Comparison of ENCODE assay signal across 6 cellular contexts in the genomic region with DNA sequence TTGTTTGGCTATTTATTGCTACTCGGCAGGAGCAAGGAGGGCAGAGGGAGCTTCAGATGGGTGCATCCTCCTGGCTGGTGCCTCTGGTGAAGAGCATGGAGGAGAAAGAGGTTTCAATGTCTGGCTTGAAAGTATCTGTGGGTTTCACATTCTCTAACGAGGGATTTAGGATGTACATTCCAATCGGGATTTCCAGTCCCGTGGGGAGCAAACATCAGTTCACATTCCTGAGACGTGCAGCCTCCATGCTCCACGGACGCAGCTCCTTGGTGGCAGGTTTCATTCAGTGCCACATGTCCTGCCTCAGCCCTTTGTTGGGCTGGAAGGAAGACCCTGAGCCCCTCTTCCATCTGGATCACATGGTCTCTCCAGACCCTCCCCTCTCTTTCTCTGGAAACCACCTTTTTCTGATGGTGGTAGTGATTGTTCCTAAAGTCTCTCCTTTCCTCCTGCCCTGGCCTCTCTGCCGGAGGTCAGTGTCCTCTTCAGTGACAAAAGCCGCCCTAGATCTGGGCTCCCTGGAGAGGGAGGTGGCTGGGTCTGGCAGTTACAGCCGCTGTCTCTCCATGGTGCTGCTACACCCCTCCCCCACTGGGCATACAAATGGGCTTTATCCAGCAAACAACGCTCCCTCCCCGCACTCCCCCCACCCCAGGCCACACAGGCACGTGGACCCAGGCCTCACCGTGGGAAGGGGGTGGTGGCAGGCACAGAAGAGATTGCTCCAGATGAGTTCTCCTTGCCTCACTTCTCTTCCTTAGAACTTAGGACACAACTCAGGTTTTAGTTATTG. TPM values are rescaled to one million over a fixed set of nuclear protein-coding genes. Genes with fewer than 3 reads are reported as not detected.
A peak's percentile ranks its signal among the peaks of the same experiment; 100 is the strongest.
DNase-seq lines count a peak whose midpoint lies in the region; ATAC-seq and TF ChIP-seq lines count a peak whose summit lies in the region.

No MANE protein-coding gene starts in this region.

- POLR2A ChIA-PET in CD8-positive, alpha-beta T cell (lab: Charles Lee): interaction anchor here (1.0 to 2.0 kb wide), 3 partner anchors 11 to 107 kb away, joined by 4 read pairs; a partner anchor contains a TSS

- peaks cover 44% of the 10 kb centered on the region for H3K27me3 Mint-ChIP-seq in stimulated activated naive CD8-positive, alpha-beta T cell treated with anti-CD3 and anti-CD28 coated beads, Interleukin-15, amount 100 ng/mL, for 72 hours
- peaks cover 31% of the 10 kb centered on the region for H3K27me3 Mint-ChIP-seq in CD8-positive, alpha-beta T cell (ENCODE audit: low read depth)

- H3K4me3 Mint-ChIP-seq in stimulated activated naive CD8-positive, alpha-beta T cell treated with anti-CD3 and anti-CD28 coated beads, Interleukin-15, amount 100 ng/mL, for 72 hours: peak overlapping the region; percentile 49 to 79
- H3K4me3 Mint-ChIP-seq in CD8-positive, alpha-beta T cell: no peak overlapping the region

- no peak overlapping the region for H3K27ac Mint-ChIP-seq in stimulated activated naive CD8-positive, alpha-beta T cell treated with anti-CD3 and anti-CD28 coated beads, Interleukin-15, amount 100 ng/mL, for 72 hours
- H3K27ac Mint-ChIP-seq in CD8-positive, alpha-beta T cell: no peak overlapping the region

- H3K36me3 Mint-ChIP-seq in CD8-positive, alpha-beta T cell: no peaks in the 10 kb centered on the region

- peak in 1 of 2 donors; percentile 10 for DNase-seq in stimulated activated naive CD8-positive, alpha-beta T cell treated with anti-CD3 and anti-CD28 coated beads, Interleukin-15, amount 100 ng/mL, for 72 hours
- no peak for DNase-seq in stimulated activated naive CD8-positive, alpha-beta T cell treated with anti-CD3 and anti-CD28 coated beads, Interleukin-15, Interleukin-2, amounts not matched to agents 100 U/mL and 50 U/mL, for 24 hours
- DNase-seq in CD8-positive, alpha-beta T cell: no peak
- no peak for DNase-seq in kidney glomerular epithelial cell (lab: John Stamatoyannopoulos, UW)

- H3K9me3 ChIP-seq in iPS-18c (ENCODE audit: control insufficient read depth, insufficient read depth, low read length): no peaks in the 10 kb centered on the region
- no peaks in the 10 kb centered on the region for H3K9me3 ChIP-seq in CD8-positive, alpha-beta T cell (ENCODE audit: low read length)

- H3K27me3 ChIP-seq in CD8-positive, alpha-beta T cell (ENCODE audit: insufficient read depth, low read length): peaks cover 6% of the 10 kb centered on the region

- peaks cover 11% of the 10 kb centered on the region for H3K4me1 ChIP-seq in CD8-positive, alpha-beta T cell (ENCODE audit: insufficient read depth, low read length)

- H3K4me3 ChIP-seq in iPS-18c (ENCODE audit: insufficient read depth, low read depth, low read length): peak overlapping the region; percentile 64
- H3K4me3 ChIP-seq in CD8-positive, alpha-beta T cell (ENCODE audit: low read depth, low read length): no peak overlapping the region

- H3K9me3 Mint-ChIP-seq in stimulated activated naive CD8-positive, alpha-beta T cell treated with anti-CD3 and anti-CD28 coated beads, Interleukin-15, amount 100 ng/mL, for 72 hours: no peaks in the 10 kb centered on the region
- H3K9me3 Mint-ChIP-seq in CD8-positive, alpha-beta T cell: no peaks in the 10 kb centered on the region

- intact Hi-C loops in CD8-positive, alpha-beta T cell (cut with DNase I, micrococcal nuclease): loop anchor here (1.0 to 10.0 kb wide), 4 partner anchors 12 to 258 kb away; a partner anchor contains a TSS

- no peaks in the 10 kb centered on the region for H3K36me3 ChIP-seq in CD8-positive, alpha-beta T cell (ENCODE audit: insufficient read depth, low read length)

- CTCF ChIA-PET in CD8-positive, alpha-beta T cell (lab: Charles Lee): interaction anchor here (0.7 to 2.3 kb wide), 26 partner anchors 9 to 741 kb away, joined by 3 to 24 read pairs (median 4); a partner anchor contains a TSS

- no peak for TF ChIP-seq CTCF in CD8-positive, alpha-beta T cell (IDR thresholded peaks at IDR 0.05)

- ATAC-seq in stimulated activated naive CD8-positive, alpha-beta T cell treated with anti-CD3 and anti-CD28 coated beads, Interleukin-15, amount 100 ng/mL, for 72 hours: no peak
- ATAC-seq in stimulated activated naive CD8-positive, alpha-beta T cell treated with anti-CD3 and anti-CD28 coated beads, Interleukin-15, Interleukin-2, amounts not matched to agents 100 U/mL and 50 U/mL, for 24 hours: no peak
- no peak for ATAC-seq in GM18870 (IDR thresholded peaks at IDR 0.05; ENCODE audit: unreplicated experiment)
- ATAC-seq in CD8-positive, alpha-beta T cell: no peak

- peaks cover 24% of the 10 kb centered on the region for H3K4me1 Mint-ChIP-seq in stimulated activated naive CD8-positive, alpha-beta T cell treated with anti-CD3 and anti-CD28 coated beads, Interleukin-15, amount 100 ng/mL, for 72 hours
- H3K4me1 Mint-ChIP-seq in CD8-positive, alpha-beta T cell (ENCODE audit: low read depth): peaks cover 12% of the 10 kb centered on the region

- no peak overlapping the region for H3K27ac ChIP-seq in CD8-positive, alpha-beta T cell (ENCODE audit: low read depth, low read length)

RNA-seq across cellular contexts. Expression of a gene that starts 0.8 kb away (rescaled TPM):
- total RNA-seq in CD8-positive, alpha-beta T cell: not detected

RNA-seq across cellular contexts. Expression of a gene that starts 12.1 kb away (rescaled TPM):
- 100 to 1,000 TPM; 124 to 134 TPM for total RNA-seq in CD8-positive, alpha-beta T cell

RNA-seq across cellular contexts. Expression of a gene that starts 15.8 kb away (rescaled TPM):
- 1 to 10 TPM; 2.6 to 5.7 TPM for total RNA-seq in CD8-positive, alpha-beta T cell

RNA-seq across cellular contexts. Expression of a gene that starts 20.8 kb away (rescaled TPM):
- 10 to 100 TPM; 30.6 to 35.0 TPM for total RNA-seq in CD8-positive, alpha-beta T cell

RNA-seq across cellular contexts. Expression of a gene that starts 25.6 kb away (rescaled TPM):
- total RNA-seq in CD8-positive, alpha-beta T cell: 1 to 10 TPM; 2.0 to 2.3 TPM
